ENCODE assay signal across 19 cellular contexts in the genomic region with DNA sequence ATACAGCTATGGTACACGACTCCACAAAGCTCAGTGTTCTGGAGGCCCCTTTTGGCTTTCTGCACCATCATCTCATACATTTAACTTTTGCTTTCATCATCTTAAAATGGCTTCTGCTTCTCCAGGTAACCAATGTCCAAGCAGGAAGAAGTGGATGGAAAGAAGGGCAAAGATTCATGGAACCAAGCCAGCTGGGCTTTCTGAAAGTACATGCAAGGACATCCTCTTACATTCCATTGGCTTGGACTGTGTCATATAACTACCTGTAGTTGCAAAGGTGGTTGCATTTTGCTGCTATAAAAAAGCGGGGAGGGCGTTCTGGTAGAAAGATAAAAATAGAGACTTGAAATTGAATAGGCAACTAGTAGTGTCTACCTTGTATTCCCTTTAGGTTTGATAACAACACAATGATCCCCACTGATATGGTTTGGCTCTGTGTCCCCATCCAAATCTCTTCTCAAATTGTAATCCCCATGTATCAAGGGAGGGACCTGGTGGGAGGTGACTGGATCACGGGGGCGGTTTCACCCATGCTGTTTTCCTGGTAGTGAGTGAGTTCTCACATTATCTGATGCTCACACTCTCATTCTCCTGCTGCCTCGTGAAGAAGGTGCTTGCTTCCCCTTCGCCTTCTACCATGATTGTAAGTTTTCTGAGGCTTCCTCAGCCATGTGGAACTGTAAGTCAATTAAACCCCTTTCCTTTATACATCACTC. TPM values are rescaled to one million over a fixed set of nuclear protein-coding genes. Genes with fewer than 3 reads are reported as not detected.
DNase-seq lines count a peak whose midpoint lies in the region; ATAC-seq, FAIRE-seq and TF ChIP-seq lines count a peak whose summit lies in the region.
"Had no signal": no experiment of that assay in that cellular context is flagged by ENCODE, and none has a peak within 500 bp of the region (broad histone marks: within the 10 kb centered on the region; RNA-seq: fewer than 3 reads in every experiment).

No MANE protein-coding gene starts in this region.

- no peak overlapping the region for H2AFZ ChIP-seq in endothelial cell of umbilical vein (ENCODE audit: low read depth, low read length)

- TF ChIP-seq POLR2A in endothelial cell of umbilical vein (IDR thresholded peaks at IDR 0.05; ENCODE audit: low read depth, low read length), result no peak

- no peaks in the 10 kb centered on the region for H3K4me1 ChIP-seq in endothelial cell of umbilical vein (ENCODE audit: control insufficient read depth, extremely low read depth, insufficient read depth, low read length)
- peaks cover 4 to 9% of the 10 kb centered on the region in 2 donors for H3K4me1 ChIP-seq in mucosa of rectum (ENCODE audit: control insufficient read depth in 2 of 2, insufficient read depth in 2 of 2, low read length in 2 of 2)
- H3K4me1 ChIP-seq: A549, BE2C, HAP-1 had no signal

- H3K27me3 Mint-ChIP-seq in activated T-cell treated with anti-CD3 and anti-CD28 coated beads, Interleukin-2, amount 50 U/mL, for 24 hours, result peaks cover 20% of the 10 kb centered on the region
- H3K27me3 Mint-ChIP-seq in T-helper 2 cell treated with Interferon-gamma antibody and Interleukin-4, amounts not matched to agents 5 μg/mL and 100 μg/mL, for 36 hours (ENCODE audit: low read depth), result peaks cover 18% of the 10 kb centered on the region
- H3K27me3 Mint-ChIP-seq: CD4-positive, alpha-beta memory T cell had no signal

- H3K9me1 ChIP-seq in endothelial cell of umbilical vein (replicated peaks; ENCODE audit: control insufficient read depth, extremely low read depth, insufficient read depth, low read length), result no peaks in the 10 kb centered on the region

- POLR2A ChIA-PET in endothelial cell of umbilical vein (lab: Charles Lee), result no interaction called here

- no peak overlapping the region for H3K27ac Mint-ChIP-seq in activated T-cell treated with anti-CD3 and anti-CD28 coated beads, Interleukin-2, amount 50 U/mL, for 24 hours
- no peak overlapping the region for H3K27ac Mint-ChIP-seq in T-helper 2 cell treated with Interferon-gamma antibody and Interleukin-4, amounts not matched to agents 5 μg/mL and 100 μg/mL, for 36 hours
- H3K27ac Mint-ChIP-seq: CD4-positive, alpha-beta memory T cell; HFFc6 had no signal

- H3K36me3 ChIP-seq in endothelial cell of umbilical vein (ENCODE audit: control insufficient read depth in 2 of 2, extremely low read depth in 1 of 2, insufficient read depth in 2 of 2, low read length in 2 of 2), result no peaks in the 10 kb centered on the region
- no peaks in the 10 kb centered on the region for H3K36me3 ChIP-seq in mucosa of rectum (ENCODE audit: control insufficient read depth in 2 of 2, insufficient read depth in 2 of 2, low read length in 2 of 2)
- H3K36me3 ChIP-seq: BE2C, HAP-1 had no signal

- intact Hi-C loops in endothelial cell of umbilical vein (cut with micrococcal nuclease), result no loop called here

- no peak for ATAC-seq in HG02610 (IDR thresholded peaks at IDR 0.05; ENCODE audit: unreplicated experiment)
- ATAC-seq in GM18870 (IDR thresholded peaks at IDR 0.05; ENCODE audit: unreplicated experiment), result no peak
- ATAC-seq: A549, GM12878 had no signal

- dilution Hi-C loops in endothelial cell of umbilical vein (cut with MboI; ENCODE audit: extremely low pct_ligation_motif_present, low sequenced_read_pairs), result no loop called here

- H3K9ac ChIP-seq in endothelial cell of umbilical vein (replicated peaks; ENCODE audit: extremely low read depth, insufficient read depth, low read length) (no peak overlapping the region), mucosa of rectum (ENCODE audit: low read depth in 1 of 2, low read length in 2 of 2) (no peak overlapping the region)

- H3K36me3 Mint-ChIP-seq in activated T-cell treated with anti-CD3 and anti-CD28 coated beads, Interleukin-2, amount 50 U/mL, for 24 hours (ENCODE audit: low read depth), result no peaks in the 10 kb centered on the region
- no peaks in the 10 kb centered on the region for H3K36me3 Mint-ChIP-seq in T-helper 2 cell treated with Interferon-gamma antibody and Interleukin-4, amounts not matched to agents 5 μg/mL and 100 μg/mL, for 36 hours (ENCODE audit: low read depth)
- H3K36me3 Mint-ChIP-seq: CD4-positive, alpha-beta memory T cell had no signal

- FAIRE-seq in endothelial cell of umbilical vein (lab: Jason Lieb, UNC), result peak; percentile 8
- FAIRE-seq: A549, GM12878, GM18507, H1 had no signal

- H3K9me3 Mint-ChIP-seq in activated T-cell treated with anti-CD3 and anti-CD28 coated beads, Interleukin-2, amount 50 U/mL, for 24 hours, result no peaks in the 10 kb centered on the region
- H3K9me3 Mint-ChIP-seq in T-helper 2 cell treated with Interferon-gamma antibody and Interleukin-4, amounts not matched to agents 5 μg/mL and 100 μg/mL, for 36 hours, result no peaks in the 10 kb centered on the region
- H3K9me3 Mint-ChIP-seq: CD4-positive, alpha-beta memory T cell; HFFc6 had no signal

- CTCF ChIA-PET in endothelial cell of umbilical vein (lab: Charles Lee), result no interaction called here

- H3K79me2 ChIP-seq in endothelial cell of umbilical vein (ENCODE audit: control insufficient read depth, insufficient read depth, low read length), result no peaks in the 10 kb centered on the region

- DNase-seq in LoVo (ENCODE audit: low spot score) (peak; percentile 19), endothelial cell of umbilical vein (ENCODE audit: low read depth, low spot score) (no peak)
- DNase-seq in activated T-cell treated with anti-CD3 and anti-CD28 coated beads, Interleukin-2, amount 50 U/mL, for 24 hours, result no peak
- DNase-seq in T-helper 2 cell treated with Interferon-gamma antibody and Interleukin-4, amounts not matched to agents 5 μg/mL and 100 μg/mL, for 36 hours (ENCODE audit: low spot score), result no peak
- DNase-seq: BE2C; CD4-positive, alpha-beta memory T cell; DMS79; HFFc6 had no signal

- H4K20me1 ChIP-seq in endothelial cell of umbilical vein (replicated peaks; ENCODE audit: control insufficient read depth, extremely low read depth, insufficient read depth, low read length), result no peaks in the 10 kb centered on the region

- H3K4me3 Mint-ChIP-seq in activated T-cell treated with anti-CD3 and anti-CD28 coated beads, Interleukin-2, amount 50 U/mL, for 24 hours, result no peak overlapping the region
- H3K4me3 Mint-ChIP-seq in T-helper 2 cell treated with Interferon-gamma antibody and Interleukin-4, amounts not matched to agents 5 μg/mL and 100 μg/mL, for 36 hours, result no peak overlapping the region
- H3K4me3 Mint-ChIP-seq: CD4-positive, alpha-beta memory T cell; HFFc6 had no signal

- H3K27me3 ChIP-seq in endothelial cell of umbilical vein (ENCODE audit: control insufficient read depth in 2 of 2, insufficient read depth in 2 of 2, low read length in 2 of 2) (no peaks in the 10 kb centered on the region), mucosa of rectum (ENCODE audit: control insufficient read depth in 2 of 2, insufficient read depth in 2 of 2, low read length in 2 of 2) (no peaks in the 10 kb centered on the region)
- H3K27me3 ChIP-seq: BE2C had no signal

- H3K4me3 ChIP-seq in endothelial cell of umbilical vein (replicated peaks in 1 of 3; ENCODE audit: insufficient read depth in 1 of 3, low read depth in 1 of 3, low read length in 3 of 3) (no peak overlapping the region), mucosa of rectum (ENCODE audit: low read length in 2 of 2) (peak overlapping the region; percentile 29 to 35)
- H3K4me3 ChIP-seq: A549, GM12878, HAP-1 had no signal

- H3K4me2 ChIP-seq in endothelial cell of umbilical vein (ENCODE audit: insufficient read depth, low read length), result no peak overlapping the region
- H3K4me2 ChIP-seq: A549 had no signal

- no peak for TF ChIP-seq CTCF in endothelial cell of umbilical vein (IDR thresholded peaks at IDR 0.05; ENCODE audit: extremely low read depth in 1 of 2, insufficient read depth in 1 of 2, low read depth in 1 of 2, low read length in 2 of 2)

- no peaks in the 10 kb centered on the region for H3K9me3 ChIP-seq in endothelial cell of umbilical vein (replicated peaks; ENCODE audit: control insufficient read depth, insufficient read depth, low read length)
- H3K9me3 ChIP-seq in mucosa of rectum (ENCODE audit: control insufficient read depth in 2 of 2, low read length in 2 of 2), result no peaks in the 10 kb centered on the region
- H3K9me3 ChIP-seq: A549, BE2C, HAP-1 had no signal

- H3K27ac ChIP-seq in endothelial cell of umbilical vein (ENCODE audit: insufficient read depth, low read depth, low read length), result no peak overlapping the region
- H3K27ac ChIP-seq in mucosa of rectum (ENCODE audit: low read depth in 2 of 2, low read length in 2 of 2), result peak overlapping the region; percentile 77 to 78
- H3K27ac ChIP-seq: A549, C4-2B, HL-60 had no signal

- no TSS peak for BruUV-seq in endothelial cell of umbilical vein (replicated peaks; lab: Mats Ljungman, UMichigan)

- H3K4me1 Mint-ChIP-seq in activated T-cell treated with anti-CD3 and anti-CD28 coated beads, Interleukin-2, amount 50 U/mL, for 24 hours (ENCODE audit: low read depth), result peaks cover under 1% of the 10 kb centered on the region
- H3K4me1 Mint-ChIP-seq in T-helper 2 cell treated with Interferon-gamma antibody and Interleukin-4, amounts not matched to agents 5 μg/mL and 100 μg/mL, for 36 hours (ENCODE audit: low read depth), result peaks cover under 1% of the 10 kb centered on the region

TF ChIP-seq in endothelial cell of umbilical vein, 7 proteins besides CTCF, POLR2A, EP300 and RAD21:
- TF ChIP-seq GATA2 (IDR thresholded peaks at IDR 0.05; ENCODE audit: insufficient read depth, insufficient read length, low read depth, low read length) (no peak), FOS (IDR thresholded peaks at IDR 0.05; ENCODE audit: borderline replicate concordance, insufficient read depth, low read length) (no peak), JUN (IDR thresholded peaks at IDR 0.05; ENCODE audit: borderline replicate concordance, insufficient read depth, insufficient read length, low read depth) (no peak), EZH2 (IDR thresholded peaks at IDR 0.05; ENCODE audit: borderline replicate concordance, low read depth, low read length, severe bottlenecking) (no peak), MYC (IDR thresholded peaks at IDR 0.05; ENCODE audit: low read depth, low read length) (no peak), POLR2AphosphoS5 (IDR thresholded peaks at IDR 0.05; ENCODE audit: insufficient read depth, low read depth, low read length) (no peak)
- TF ChIP-seq, protein P1, sequence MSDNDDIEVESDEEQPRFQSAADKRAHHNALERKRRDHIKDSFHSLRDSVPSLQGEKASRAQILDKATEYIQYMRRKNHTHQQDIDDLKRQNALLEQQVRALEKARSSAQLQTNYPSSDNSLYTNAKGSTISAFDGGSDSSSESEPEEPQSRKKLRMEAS (IDR thresholded peaks at IDR 0.05; ENCODE audit: insufficient read depth, insufficient read length), result no peak

RNA-seq across cellular contexts. Expression of a gene that starts 6.7 kb away (rescaled TPM):
- 0.58 and 2.2 TPM in 2 replicates for total RNA-seq in endothelial cell of umbilical vein
- 0.13 and 0.19 TPM in 2 replicates for polyA plus RNA-seq in endothelial cell of umbilical vein
- 0.13 and 0.17 TPM in 2 replicates for polyA plus RNA-seq in endothelial cell of umbilical vein (2011; cell fraction: cytosol; rRNA removed)
- polyA plus RNA-seq in endothelial cell of umbilical vein (2011; cell fraction: nucleus; rRNA removed), result 0.41 and 0.50 TPM in 2 replicates
- 0.11 TPM in 1 of 2 replicates, not detected in the other for polyA plus RNA-seq in endothelial cell of umbilical vein (2012)
- 0.46 and 0.91 TPM in 2 replicates for polyA minus RNA-seq in endothelial cell of umbilical vein
- 9.7 TPM for polyA minus RNA-seq in endothelial cell of umbilical vein (2011; cell fraction: cytosol; rRNA and poly(A)+ RNA removed)
- polyA minus RNA-seq in endothelial cell of umbilical vein (2011; cell fraction: nucleus; rRNA and poly(A)+ RNA removed), result 0.63 and 2.2 TPM in 2 replicates
- polyA plus RNA-seq: AG04450 had no signal

Comparison
In these comparisons a context has a peak if more than half of its experiments do, and no peak if none do; other contexts are left out.
1. H3K4me3 ChIP-seq: peak in mucosa of rectum (2 of 2); none in endothelial cell of umbilical vein (0 of 3).